ENCODE assay signal across 1 cellular context in genomic region chr17:60599620-60600489, GRCh38.
TF ChIP-seq lines count a peak whose summit lies in the region.

Gene PPM1D, plus strand, starts transcription at chr17:60600193. Its CDS starts 222 bp downstream, at chr17:60600415.

TF ChIP-seq in HCT116, 20 proteins besides CTCF, POLR2A, EP300 and RAD21 (continued from another document):
- TF ChIP-seq, protein P1, sequence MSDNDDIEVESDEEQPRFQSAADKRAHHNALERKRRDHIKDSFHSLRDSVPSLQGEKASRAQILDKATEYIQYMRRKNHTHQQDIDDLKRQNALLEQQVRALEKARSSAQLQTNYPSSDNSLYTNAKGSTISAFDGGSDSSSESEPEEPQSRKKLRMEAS (IDR thresholded peaks at IDR 0.05) = peak; percentile 86
- TF ChIP-seq EZH2 (IDR thresholded peaks at IDR 0.05) = no peak
- TF ChIP-seq POLR2AphosphoS5 (IDR thresholded peaks at IDR 0.05; ENCODE audit: low read depth, low read length) = peak; percentile 96
